ENCODE assay signal across 8 cellular contexts in genomic region chr19:44723952-44724319, GRCh38. TPM values are rescaled to one million over a fixed set of nuclear protein-coding genes. Genes with fewer than 3 reads are reported as not detected.
DNase-seq lines count a peak whose midpoint lies in the region; ATAC-seq and TF ChIP-seq lines count a peak whose summit lies in the region.

No MANE protein-coding gene starts in this region.

- TF ChIP-seq CTCF in HCT116 (IDR thresholded peaks at IDR 0.05 in 2 of 3, conservative IDR thresholded peaks at IDR 0.05 in 1 of 3; ENCODE audit: borderline replicate concordance in 1 of 3, insufficient read depth in 1 of 3, low read depth in 2 of 3, low read length in 2 of 3): peak; percentile 94 to 99 (median 95)
- TF ChIP-seq CTCF in kidney epithelial cell (IDR thresholded peaks at IDR 0.05; ENCODE audit: insufficient read depth, low read length, poor library complexity, severe bottlenecking): peak; percentile 97

- no peaks in the 10 kb centered on the region for H4K20me1 ChIP-seq in HCT116 (ENCODE audit: insufficient read depth)

- peak; percentile 89 for ATAC-seq in HCT116
- ATAC-seq in HG03139 (IDR thresholded peaks at IDR 0.05; ENCODE audit: unreplicated experiment): no peak

- DNase-seq in DMS153 (lab: John Stamatoyannopoulos, UW) (peak; percentile 53), HCT116 (ENCODE audit: low read depth, low spot score) (peak; percentile 68), NCI-H2227 (lab: John Stamatoyannopoulos, UW; ENCODE audit: unreplicated experiment) (peak; percentile 67), caudate nucleus (lab: John Stamatoyannopoulos, UW) (peak in 51 of 61 donors; percentile 5 to 67 (median 34)), kidney epithelial cell (ENCODE audit: low read depth) (no peak)
- peak; percentile 59 for DNase-seq in activated CD4-positive, CD25-positive, alpha-beta regulatory T cell treated with anti-CD3 and anti-CD28 coated beads, Interleukin-2, amount 50 U/mL, for 16 hours (ENCODE audit: low read depth, low spot score)
- DNase-seq in stimulated activated CD4-positive, alpha-beta T cell treated with anti-CD3 and anti-CD28 coated beads, Interleukin-15, amount 100 ng/mL, for 24 hours: peak; percentile 81

- H3K36me3 ChIP-seq in HCT116 (ENCODE audit: control insufficient read depth in 1 of 2, insufficient read depth in 2 of 2, low read length in 2 of 2) (no peaks in the 10 kb centered on the region), kidney epithelial cell (ENCODE audit: control insufficient read depth, insufficient read depth, low read length) (no peaks in the 10 kb centered on the region)

- TF ChIP-seq POLR2A in HCT116 (IDR thresholded peaks at IDR 0.05; ENCODE audit: borderline replicate concordance, extremely low read depth, insufficient read depth, insufficient read length): no peak

- CTCF ChIA-PET in HCT116 (lab: Charles Lee): interaction anchor here (0.8 to 6.1 kb wide), 37 partner anchors 9 to 335 kb away, joined by 3 to 219 read pairs (median 5); partner anchors contain the start of genes APOE, BCAM, CBLC and CLPTM1

- intact Hi-C loops in HCT116 (cut with micrococcal nuclease): loop anchor here (1.0 kb wide), 3 partner anchors 9 to 120 kb away; no protein-coding TSS in a partner anchor

- H2AFZ ChIP-seq in HCT116 (ENCODE audit: low read depth, low read length, poor library complexity, severe bottlenecking): no peak overlapping the region

- H3K4me3 ChIP-seq in HCT116 (replicated peaks in 1 of 2; ENCODE audit: low read depth in 1 of 2, low read length in 2 of 2) (no peak overlapping the region), kidney epithelial cell (ENCODE audit: low read depth, low read length) (no peak overlapping the region)

- peak overlapping the region; percentile 41; the same call in 1 of the 2 replicates for H3K9ac ChIP-seq in HCT116 (ENCODE audit: low read length)

- no peaks in the 10 kb centered on the region for H3K9me3 ChIP-seq in HCT116 (ENCODE audit: control insufficient read depth in 1 of 2, insufficient read depth in 1 of 2, low read depth in 1 of 2, low read length in 2 of 2)

- POLR2A ChIA-PET in HCT116 (lab: Charles Lee): interaction anchor here (1.0 to 3.5 kb wide), 7 partner anchors 30 to 166 kb away, joined by 3 to 17 read pairs (median 4); partner anchors contain the start of gene TOMM40

- H3K27ac ChIP-seq in HCT116 (ENCODE audit: low read depth, low read length) (peak overlapping the region; percentile 14; the same call in 1 of the 2 replicates), caudate nucleus (ENCODE audit: low read depth, low read length) (no peak overlapping the region)

- H3K9me2 ChIP-seq in HCT116 (ENCODE audit: insufficient read depth): no peaks in the 10 kb centered on the region

- peaks cover 38 to 58% of the 10 kb centered on the region in 2 experiments for H3K4me1 ChIP-seq in HCT116 (ENCODE audit: control insufficient read depth in 1 of 2, insufficient read depth in 2 of 2, low read length in 2 of 2)

- H3K79me2 ChIP-seq in HCT116 (ENCODE audit: insufficient read depth, low read length): no peaks in the 10 kb centered on the region

- H3K4me2 ChIP-seq in HCT116 (ENCODE audit: low read length): peak overlapping the region; percentile 79

- TF ChIP-seq RAD21 in HCT116 (IDR thresholded peaks at IDR 0.05; ENCODE audit: low read depth): peak; percentile 100

- H3K27me3 ChIP-seq in HCT116 (ENCODE audit: insufficient read depth, low read length) (no peaks in the 10 kb centered on the region), kidney epithelial cell (ENCODE audit: control insufficient read depth, insufficient read depth, low read length) (no peaks in the 10 kb centered on the region)

- RAD21 ChIA-PET in HCT116 (lab: Charles Lee; ENCODE audit: low non-redundant PET in 1 of 2, low total read pairs in 2 of 2, uncharacterized antibody in 2 of 2, unreplicated experiment in 2 of 2): interaction anchor here (0.6 to 4.6 kb wide), 27 partner anchors 15 to 153 kb away, joined by 3 to 75 read pairs (median 4); partner anchors contain the start of genes CBLC (in 1 of the 2) and NECTIN2 (in 1 of the 2)

- BruUV-seq in HCT116 (replicated peaks; lab: Mats Ljungman, UMichigan): no TSS peak

TF ChIP-seq in HCT116, 20 proteins besides CTCF, POLR2A, EP300 and RAD21:
- TF ChIP-seq JUND (IDR thresholded peaks at IDR 0.05) (no peak), EZH2phosphoT487 (IDR thresholded peaks at IDR 0.05; ENCODE audit: borderline replicate concordance) (no peak), ZBTB33 (IDR thresholded peaks at IDR 0.05; ENCODE audit: extremely low read depth, insufficient replicate concordance, low read length) (no peak), EGR1 (IDR thresholded peaks at IDR 0.05; ENCODE audit: low read depth) (no peak), ZNF274 (IDR thresholded peaks at IDR 0.05; ENCODE audit: low read depth, low read length) (no peak), FOSL1 (IDR thresholded peaks at IDR 0.05; ENCODE audit: low read depth) (no peak), ZFX (IDR thresholded peaks at IDR 0.05) (no peak), SP1 (IDR thresholded peaks at IDR 0.05; ENCODE audit: low read depth) (no peak), REST (IDR thresholded peaks at IDR 0.05; ENCODE audit: low read depth) (no peak), CBX3 (IDR thresholded peaks at IDR 0.05; ENCODE audit: low read depth) (no peak), YY1 (IDR thresholded peaks at IDR 0.05; ENCODE audit: extremely low read depth, insufficient replicate concordance, low read depth, low read length) (no peak), EZH2 (IDR thresholded peaks at IDR 0.05) (no peak), POLR2AphosphoS5 (IDR thresholded peaks at IDR 0.05; ENCODE audit: low read depth, low read length) (no peak), SIN3A (IDR thresholded peaks at IDR 0.05; ENCODE audit: low read depth) (no peak), TCF7L2 (IDR thresholded peaks at IDR 0.05; ENCODE audit: borderline replicate concordance, extremely low read depth, insufficient read depth, insufficient read length) (no peak), CEBPB (IDR thresholded peaks at IDR 0.05; ENCODE audit: low read depth) (no peak), SRF (IDR thresholded peaks at IDR 0.05; ENCODE audit: low read depth) (no peak), ATF3 (IDR thresholded peaks at IDR 0.05) (no peak), ELF1 (IDR thresholded peaks at IDR 0.05; ENCODE audit: borderline replicate concordance, low read depth) (no peak)

RNA-seq across cellular contexts. Expression of gene BCL3, which starts 24.6 kb away (rescaled TPM):
- 37.9 TPM for total RNA-seq in HCT116 (2021; ENCODE audit: unreplicated experiment)
- 33.1 and 43.5 TPM in 2 replicates for polyA plus RNA-seq in HCT116 (2012)
- 16.2 and 19.1 TPM in 2 replicates for total RNA-seq in kidney epithelial cell

RNA-seq across cellular contexts. Expression of gene CEACAM16, which starts 25.0 kb away (rescaled TPM):
- total RNA-seq in HCT116 (2021; ENCODE audit: unreplicated experiment): not detected
- not detected in 2 replicates for polyA plus RNA-seq in HCT116 (2012)
- not detected in 2 replicates for total RNA-seq in kidney epithelial cell

RNA-seq across cellular contexts. Expression of gene CEACAM19, which starts 52.7 kb away (rescaled TPM):
- total RNA-seq in HCT116 (2021; ENCODE audit: unreplicated experiment) (4.0 TPM), kidney epithelial cell (6.4 and 10.5 TPM in 2 replicates)
- 5.7 and 6.6 TPM in 2 replicates for polyA plus RNA-seq in HCT116 (2012)

RNA-seq across cellular contexts. Expression of gene CBLC, which starts 53.8 kb away (rescaled TPM):
- total RNA-seq in HCT116 (2021; ENCODE audit: unreplicated experiment) (54.3 TPM), kidney epithelial cell (8.8 and 9.9 TPM in 2 replicates)
- 54.5 and 58.3 TPM in 2 replicates for polyA plus RNA-seq in HCT116 (2012)
